Comparison of ENCODE assay signal across 8 cellular contexts in genomic region chr7:66076459-66077329, GRCh38. TPM values are rescaled to one million over a fixed set of nuclear protein-coding genes. Genes with fewer than 3 reads are reported as not detected.
A peak's percentile ranks its signal among the peaks of the same experiment; 100 is the strongest.
DNase-seq lines count a peak whose midpoint lies in the region; ATAC-seq and TF ChIP-seq lines count a peak whose summit lies in the region.

No MANE protein-coding gene starts in this region.

- H3K27me3 ChIP-seq in CD4-positive, alpha-beta memory T cell (ENCODE audit: insufficient read depth, low read length): no peaks in the 10 kb centered on the region
- no peaks in the 10 kb centered on the region for H3K27me3 ChIP-seq in duodenal mucosa (ENCODE audit: control insufficient read depth in 1 of 2, insufficient read depth in 2 of 2, low read length in 2 of 2)
- no peaks in the 10 kb centered on the region for H3K27me3 ChIP-seq in neural cell (ENCODE audit: insufficient read depth, low read depth, low read length)

- H3K79me2 ChIP-seq in neural cell (replicated peaks; ENCODE audit: insufficient read depth, low read length): no peaks in the 10 kb centered on the region

- POLR2A ChIA-PET in CD4-positive, alpha-beta memory T cell (lab: Charles Lee; ENCODE audit: partially characterized antibody): interaction anchor here (0.6 to 1.4 kb wide), 2 partner anchors 32 to 94 kb away, joined by 3 read pairs; partner anchors contain the start of gene GUSB

- peak overlapping the region; percentile 11 for H3K4me2 ChIP-seq in neural cell (ENCODE audit: low read length)

- peak overlapping the region; percentile 69 for H3K27ac ChIP-seq in CD4-positive, alpha-beta memory T cell (ENCODE audit: low read depth, low read length)
- peak overlapping the region; percentile 80 for H3K27ac ChIP-seq in duodenal mucosa (ENCODE audit: low read depth, low read length)
- no peak overlapping the region for H3K27ac ChIP-seq in neural cell (ENCODE audit: low read length)

- H3K4me1 Mint-ChIP-seq in CD4-positive, alpha-beta memory T cell: peaks cover 9 to 17% (median 14%) of the 10 kb centered on the region in 4 donors

- TF ChIP-seq RAD21 in neural cell (conservative IDR thresholded peaks at IDR 0.05): no peak

- TF ChIP-seq CTCF in neural cell (IDR thresholded peaks at IDR 0.05; ENCODE audit: poor library complexity, severe bottlenecking): no peak

- peaks cover 0 to 3% of the 10 kb centered on the region in 2 donors for H3K36me3 Mint-ChIP-seq in CD4-positive, alpha-beta memory T cell

- no peaks in the 10 kb centered on the region for H3K9me2 ChIP-seq in neural cell (ENCODE audit: insufficient read depth, low read length)

- ATAC-seq in GM21717 (IDR thresholded peaks at IDR 0.05; ENCODE audit: unreplicated experiment) (no peak), GM19397 (IDR thresholded peaks at IDR 0.05; ENCODE audit: unreplicated experiment) (no peak)

- DNase-seq in CD4-positive, alpha-beta memory T cell: peak in 1 of 5 donors; percentile 9
- peak; percentile 46 for DNase-seq in NAMALWA (ENCODE audit: low spot score)
- no peak for DNase-seq in inferior parietal cortex (ENCODE audit: extremely low spot score)
- no peak for DNase-seq in cerebellar nuclear complex (lab: John Stamatoyannopoulos, UW)

- no peaks in the 10 kb centered on the region for H4K20me1 ChIP-seq in neural cell (ENCODE audit: insufficient read depth)

- no peaks in the 10 kb centered on the region for H3F3A ChIP-seq in neural cell (ENCODE audit: insufficient read depth, low read length, poor library complexity, severe bottlenecking)

- peak overlapping the region; percentile 81 to 87 for H3K9ac ChIP-seq in duodenal mucosa (ENCODE audit: low read depth in 1 of 2, low read length in 2 of 2)
- peak overlapping the region; percentile 76 for H3K9ac ChIP-seq in neural cell (ENCODE audit: low read length)

- peak overlapping the region; percentile 83 to 93 (median 87) for H3K4me3 Mint-ChIP-seq in CD4-positive, alpha-beta memory T cell

- intact Hi-C loops in CD4-positive, alpha-beta memory T cell (cut with micrococcal nuclease): loop anchor here (5.0 to 10.0 kb wide), 2 partner anchors 322 to 1409 kb away; partner anchors contain the start of gene ZNF107

- H3K36me3 ChIP-seq in CD4-positive, alpha-beta memory T cell (ENCODE audit: insufficient read depth, low read length): no peaks in the 10 kb centered on the region
- peaks cover 0 to 4% of the 10 kb centered on the region in 2 donors for H3K36me3 ChIP-seq in duodenal mucosa (ENCODE audit: control insufficient read depth in 1 of 2, insufficient read depth in 2 of 2, low read length in 2 of 2)
- no peaks in the 10 kb centered on the region for H3K36me3 ChIP-seq in neural cell (ENCODE audit: insufficient read depth, low read length)

- H3K4me1 ChIP-seq in CD4-positive, alpha-beta memory T cell (ENCODE audit: insufficient read depth, low read length): peaks cover 12% of the 10 kb centered on the region
- peaks cover 13 to 16% of the 10 kb centered on the region in 2 donors for H3K4me1 ChIP-seq in duodenal mucosa (ENCODE audit: control insufficient read depth in 1 of 2, insufficient read depth in 2 of 2, low read length in 2 of 2)

- peak overlapping the region; percentile 41 to 90 (median 73) for H3K27ac Mint-ChIP-seq in CD4-positive, alpha-beta memory T cell

- CTCF ChIA-PET in CD4-positive, alpha-beta memory T cell (lab: Charles Lee; ENCODE audit: partially characterized antibody): interaction anchor here (0.9 kb wide), 1 partner anchor 33 kb away, joined by 3 read pairs; no protein-coding TSS in a partner anchor

- peaks cover 0 to 3% (median 0%) of the 10 kb centered on the region in 8 donors for H3K9me3 Mint-ChIP-seq in CD4-positive, alpha-beta memory T cell

- peak overlapping the region; percentile 63 to 76 for H3K4me3 ChIP-seq in CD4-positive, alpha-beta memory T cell (ENCODE audit: low read length in 2 of 2)
- H3K4me3 ChIP-seq in duodenal mucosa (ENCODE audit: low read depth in 1 of 2, low read length in 2 of 2): peak overlapping the region; percentile 88 to 93
- H3K4me3 ChIP-seq in neural cell (ENCODE audit: low read length): peak overlapping the region; percentile 93

- no peaks in the 10 kb centered on the region for H3K9me3 ChIP-seq in CD4-positive, alpha-beta memory T cell (ENCODE audit: control insufficient read depth in 1 of 2, low read length in 2 of 2)
- H3K9me3 ChIP-seq in duodenal mucosa (ENCODE audit: control insufficient read depth in 1 of 2, low read length in 2 of 2) (no peaks in the 10 kb centered on the region), neural cell (ENCODE audit: low read length) (no peaks in the 10 kb centered on the region)

- peak overlapping the region; percentile 90 for H2AFZ ChIP-seq in neural cell (ENCODE audit: low read depth, low read length)

- no peaks in the 10 kb centered on the region for H3K27me3 Mint-ChIP-seq in CD4-positive, alpha-beta memory T cell

- TF ChIP-seq EP300 in neural cell (conservative IDR thresholded peaks at IDR 0.05; ENCODE audit: poor library complexity, severe bottlenecking): no peak

TF ChIP-seq in neural cell, 6 proteins besides CTCF, POLR2A, EP300 and RAD21:
- TF ChIP-seq SMC3 (conservative IDR thresholded peaks at IDR 0.05; ENCODE audit: poor library complexity): no peak
- TF ChIP-seq TAF1 (IDR thresholded peaks at IDR 0.05; ENCODE audit: low read depth): no peak
- TF ChIP-seq EZH2 (IDR thresholded peaks at IDR 0.05; ENCODE audit: borderline replicate concordance, insufficient read depth, low read length, poor library complexity, severe bottlenecking): no peak
- TF ChIP-seq REST (IDR thresholded peaks at IDR 0.05; ENCODE audit: borderline replicate concordance): no peak
- no peak for TF ChIP-seq POLR2AphosphoS5 (IDR thresholded peaks at IDR 0.05)
TF ChIP-seq in neural cell: peak in this region for 0.

RNA-seq across cellular contexts. Expression of gene ASL, which starts 1.1 kb away (rescaled TPM):
- 10 to 100 TPM; 11.8 to 13.7 TPM for total RNA-seq in CD4-positive, alpha-beta memory T cell
- 10 to 100 TPM; 10.8 to 15.2 TPM for polyA plus RNA-seq in CD4-positive, alpha-beta memory T cell
- 20.9 and 23.4 TPM in 2 replicates for polyA plus RNA-seq in neural cell
- 11.0 and 13.9 TPM in 2 replicates for polyA minus RNA-seq in neural cell

RNA-seq across cellular contexts. Expression of gene CRCP, which starts 38.0 kb away (rescaled TPM):
- 10 to 100 TPM; 32.8 to 36.8 TPM for total RNA-seq in CD4-positive, alpha-beta memory T cell
- polyA plus RNA-seq in CD4-positive, alpha-beta memory T cell: 10 to 100 TPM; 21.2 to 42.3 TPM
- 53.6 and 65.9 TPM in 2 replicates for polyA plus RNA-seq in neural cell
- 102 and 104 TPM in 2 replicates for polyA minus RNA-seq in neural cell
